ENCODE assay signal across 1 cellular context in genomic region chr2:88059979-88060906, GRCh38.
TF ChIP-seq lines count a peak whose summit lies in the region.

No MANE protein-coding gene starts in this region.

TF ChIP-seq in HepG2, 621 proteins besides CTCF, POLR2A, EP300 and RAD21 (continued from another document and continues in another):
- TF ChIP-seq, protein P1, sequence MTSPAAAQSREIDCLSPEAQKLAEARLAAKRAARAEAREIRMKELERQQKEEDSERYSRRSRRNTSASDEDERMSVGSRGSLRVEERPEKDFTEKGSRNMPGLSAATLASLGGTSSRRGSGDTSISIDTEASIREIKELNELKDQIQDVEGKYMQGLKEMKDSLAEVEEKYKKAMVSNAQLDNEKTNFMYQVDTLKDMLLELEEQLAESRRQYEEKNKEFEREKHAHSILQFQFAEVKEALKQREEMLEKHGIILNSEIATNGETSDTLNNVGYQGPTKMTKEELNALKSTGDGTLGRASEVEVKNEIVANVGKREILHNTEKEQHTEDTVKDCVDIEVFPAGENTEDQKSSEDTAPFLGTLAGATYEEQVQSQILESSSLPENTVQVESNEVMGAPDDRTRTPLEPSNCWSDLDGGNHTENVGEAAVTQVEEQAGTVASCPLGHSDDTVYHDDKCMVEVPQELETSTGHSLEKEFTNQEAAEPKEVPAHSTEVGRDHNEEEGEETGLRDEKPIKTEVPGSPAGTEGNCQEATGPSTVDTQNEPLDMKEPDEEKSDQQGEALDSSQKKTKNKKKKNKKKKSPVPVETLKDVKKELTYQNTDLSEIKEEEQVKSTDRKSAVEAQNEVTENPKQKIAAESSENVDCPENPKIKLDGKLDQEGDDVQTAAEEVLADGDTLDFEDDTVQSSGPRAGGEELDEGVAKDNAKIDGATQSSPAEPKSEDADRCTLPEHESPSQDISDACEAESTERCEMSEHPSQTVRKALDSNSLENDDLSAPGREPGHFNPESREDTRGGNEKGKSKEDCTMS (CRISPR knock-in tag; conservative IDR thresholded peaks at IDR 0.05): no peak
- TF ChIP-seq HDAC6 (IDR thresholded peaks at IDR 0.05; ENCODE audit: low read depth, low read length): no peak
- TF ChIP-seq, protein P2, sequence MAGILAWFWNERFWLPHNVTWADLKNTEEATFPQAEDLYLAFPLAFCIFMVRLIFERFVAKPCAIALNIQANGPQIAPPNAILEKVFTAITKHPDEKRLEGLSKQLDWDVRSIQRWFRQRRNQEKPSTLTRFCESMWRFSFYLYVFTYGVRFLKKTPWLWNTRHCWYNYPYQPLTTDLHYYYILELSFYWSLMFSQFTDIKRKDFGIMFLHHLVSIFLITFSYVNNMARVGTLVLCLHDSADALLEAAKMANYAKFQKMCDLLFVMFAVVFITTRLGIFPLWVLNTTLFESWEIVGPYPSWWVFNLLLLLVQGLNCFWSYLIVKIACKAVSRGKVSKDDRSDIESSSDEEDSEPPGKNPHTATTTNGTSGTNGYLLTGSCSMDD (CRISPR knock-in tag; IDR thresholded peaks at IDR 0.05): no peak
- TF ChIP-seq BHLHE40 (IDR thresholded peaks at IDR 0.05; ENCODE audit: low read length): no peak
- TF ChIP-seq FOSL2 (CRISPR knock-in tag; IDR thresholded peaks at IDR 0.05): 0 out of 2 replicates have a peak, but pooled peaks have one; percentile 5
- no peak for TF ChIP-seq RBAK (CRISPR knock-in tag; IDR thresholded peaks at IDR 0.05)
- TF ChIP-seq ZNF350 (CRISPR knock-in tag; IDR thresholded peaks at IDR 0.05; ENCODE audit: borderline replicate concordance, low read depth): no peak
- no peak for TF ChIP-seq SIN3B (IDR thresholded peaks at IDR 0.05; ENCODE audit: low read length)
- TF ChIP-seq ZNF740 (CRISPR knock-in tag; IDR thresholded peaks at IDR 0.05): no peak; the same call in 1 of the 2 replicates
- TF ChIP-seq KDM3A (CRISPR knock-in tag; IDR thresholded peaks at IDR 0.05; ENCODE audit: low read depth): no peak
- peak; percentile 97 for TF ChIP-seq SMC3 (IDR thresholded peaks at IDR 0.05; ENCODE audit: low read length)
- no peak for TF ChIP-seq IKZF1 (IDR thresholded peaks at IDR 0.05)
- no peak for TF ChIP-seq LCORL (IDR thresholded peaks at IDR 0.05)
- peak; percentile 26; the same call in 1 of the 2 replicates for TF ChIP-seq LCORL (CRISPR knock-in tag; IDR thresholded peaks at IDR 0.05)
- TF ChIP-seq TCF7 (IDR thresholded peaks at IDR 0.05; ENCODE audit: low read depth): peak; percentile 57; the same call in 1 of the 2 replicates
- no peak for TF ChIP-seq RFX5 (IDR thresholded peaks at IDR 0.05; ENCODE audit: low read depth, low read length)
- TF ChIP-seq ZNF484 (CRISPR knock-in tag; IDR thresholded peaks at IDR 0.05; ENCODE audit: borderline replicate concordance, low read depth): no peak
- no peak for TF ChIP-seq HOXA9 (CRISPR knock-in tag; IDR thresholded peaks at IDR 0.05; ENCODE audit: borderline replicate concordance)
- no peak for TF ChIP-seq EEA1 (CRISPR knock-in tag; IDR thresholded peaks at IDR 0.05; ENCODE audit: borderline replicate concordance)
- TF ChIP-seq REPIN1 (CRISPR knock-in tag; IDR thresholded peaks at IDR 0.05; ENCODE audit: borderline replicate concordance, low read depth): no peak
- TF ChIP-seq ZNF549 (CRISPR knock-in tag; IDR thresholded peaks at IDR 0.05): no peak
- TF ChIP-seq KIAA2018 (CRISPR knock-in tag; IDR thresholded peaks at IDR 0.05; ENCODE audit: borderline replicate concordance): peak; percentile 42; the same call in 1 of the 2 replicates
- no peak for TF ChIP-seq TFDP1 (CRISPR knock-in tag; IDR thresholded peaks at IDR 0.05; ENCODE audit: borderline replicate concordance)
- no peak for TF ChIP-seq KLF9 (CRISPR knock-in tag; IDR thresholded peaks at IDR 0.05; ENCODE audit: low read depth)
- no peak for TF ChIP-seq RBM39 (IDR thresholded peaks at IDR 0.05; ENCODE audit: low read depth, low read length, poor library complexity, severe bottlenecking)
- no peak for TF ChIP-seq TEAD3 (CRISPR knock-in tag; optimal IDR thresholded peaks at IDR 0.05; ENCODE audit: borderline replicate concordance)
- no peak for TF ChIP-seq ZBTB20 (CRISPR knock-in tag; IDR thresholded peaks at IDR 0.05; ENCODE audit: borderline replicate concordance, low read depth)
- no peak for TF ChIP-seq PHF21A (CRISPR knock-in tag; IDR thresholded peaks at IDR 0.05)
- TF ChIP-seq TCF12 (IDR thresholded peaks at IDR 0.05): no peak
- TF ChIP-seq TCF12 (CRISPR knock-in tag; IDR thresholded peaks at IDR 0.05): no peak
- no peak for TF ChIP-seq SPEN (CRISPR knock-in tag; IDR thresholded peaks at IDR 0.05; ENCODE audit: low read depth)
- no peak for TF ChIP-seq GTF3A (CRISPR knock-in tag; conservative IDR thresholded peaks at IDR 0.05)
- peak; percentile 71 for TF ChIP-seq NR2F6 (IDR thresholded peaks at IDR 0.05)
- peak; percentile 53 for TF ChIP-seq NR2F6 (CRISPR knock-in tag; IDR thresholded peaks at IDR 0.05)
- TF ChIP-seq SMYD3 (CRISPR knock-in tag; IDR thresholded peaks at IDR 0.05): no peak
- TF ChIP-seq IRX3 (CRISPR knock-in tag; IDR thresholded peaks at IDR 0.05; ENCODE audit: borderline replicate concordance, low read depth): no peak
- no peak for TF ChIP-seq ZFP36 (IDR thresholded peaks at IDR 0.05; ENCODE audit: borderline replicate concordance, low read depth, low read length, partially characterized antibody)
- TF ChIP-seq E2F1 (CRISPR knock-in tag; IDR thresholded peaks at IDR 0.05): no peak
- TF ChIP-seq REXO4 (CRISPR knock-in tag; IDR thresholded peaks at IDR 0.05; ENCODE audit: borderline replicate concordance): no peak
- TF ChIP-seq ARID5B (CRISPR knock-in tag; IDR thresholded peaks at IDR 0.05): peak; percentile 82
- TF ChIP-seq KDM4B (CRISPR knock-in tag; IDR thresholded peaks at IDR 0.05): no peak
- no peak for TF ChIP-seq SRY (CRISPR knock-in tag; IDR thresholded peaks at IDR 0.05)
- TF ChIP-seq TIGD3 (CRISPR knock-in tag; IDR thresholded peaks at IDR 0.05; ENCODE audit: borderline replicate concordance): no peak
- TF ChIP-seq RFXAP (CRISPR knock-in tag; IDR thresholded peaks at IDR 0.05; ENCODE audit: borderline replicate concordance): 0 out of 2 replicates have a peak, but pooled peaks have one; percentile 23
- no peak for TF ChIP-seq SCMH1 (CRISPR knock-in tag; IDR thresholded peaks at IDR 0.05; ENCODE audit: borderline replicate concordance)
- no peak for TF ChIP-seq ONECUT2 (CRISPR knock-in tag; IDR thresholded peaks at IDR 0.05)
- no peak for TF ChIP-seq CHD4 (IDR thresholded peaks at IDR 0.05; ENCODE audit: borderline replicate concordance, low read length)
- no peak for TF ChIP-seq ZNF616 (CRISPR knock-in tag; IDR thresholded peaks at IDR 0.05; ENCODE audit: low read depth)
- no peak for TF ChIP-seq ZNF546 (CRISPR knock-in tag; conservative IDR thresholded peaks at IDR 0.05)
- 0 out of 2 replicates have a peak, but pooled peaks have one; percentile 39 for TF ChIP-seq ZMAT3 (CRISPR knock-in tag; conservative IDR thresholded peaks at IDR 0.05)
